ENCODE assay signal across 13 cellular contexts in the genomic region with DNA sequence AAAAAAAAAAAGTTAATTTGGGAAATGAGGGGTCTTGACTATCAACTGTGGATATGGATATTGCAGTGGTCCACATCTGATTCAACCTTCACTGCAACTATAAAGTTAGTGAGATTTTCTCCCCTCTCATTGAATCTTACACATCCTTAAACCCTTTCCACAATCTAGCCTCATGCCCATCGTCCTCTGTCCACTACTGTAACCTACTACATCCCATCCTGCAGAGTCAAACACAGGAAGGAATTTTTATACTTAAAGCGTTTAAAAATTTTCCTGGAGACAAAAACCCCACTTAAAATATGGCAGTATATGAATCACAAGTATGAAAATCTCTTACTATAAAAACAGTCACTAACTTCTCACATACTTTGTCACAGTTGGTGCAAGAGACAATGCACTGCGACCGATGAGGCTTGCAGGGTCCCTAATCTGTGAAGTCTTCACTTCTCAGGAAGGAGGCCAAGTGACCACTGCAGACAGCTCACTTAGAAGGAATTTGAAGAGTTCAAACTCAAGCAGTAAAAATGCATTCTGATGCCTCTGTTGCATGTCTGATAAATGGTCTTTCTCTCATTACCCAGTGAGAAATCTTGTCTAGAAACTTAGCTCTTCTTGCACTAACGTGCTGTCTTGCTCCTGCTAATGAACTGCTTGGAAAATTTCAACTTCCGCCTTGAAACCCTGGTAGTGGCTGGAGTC. TPM values are rescaled to one million over a fixed set of nuclear protein-coding genes. Genes with fewer than 3 reads are reported as not detected.
DNase-seq lines count a peak whose midpoint lies in the region; ATAC-seq and TF ChIP-seq lines count a peak whose summit lies in the region.
"Had no signal": no experiment of that assay in that cellular context is flagged by ENCODE, and none has a peak within 500 bp of the region (broad histone marks: within the 10 kb centered on the region; RNA-seq: fewer than 3 reads in every experiment).

No MANE protein-coding gene starts in this region.

- no peaks in the 10 kb centered on the region for H3K79me2 ChIP-seq in GM23338 (replicated peaks; ENCODE audit: insufficient read depth)

- no peak overlapping the region for H3K4me2 ChIP-seq in GM23338

- no peaks in the 10 kb centered on the region for H3K9me3 Mint-ChIP-seq in GM23338
- H3K9me3 Mint-ChIP-seq in activated CD4-positive, alpha-beta memory T cell treated with anti-CD3 and anti-CD28 coated beads for 36 hours = no peaks in the 10 kb centered on the region
- H3K9me3 Mint-ChIP-seq: CD14-positive monocyte had no signal

- no peak overlapping the region for H3K4me3 Mint-ChIP-seq in GM23338
- H3K4me3 Mint-ChIP-seq in activated CD4-positive, alpha-beta memory T cell treated with anti-CD3 and anti-CD28 coated beads for 36 hours = peak overlapping the region; percentile 0
- H3K4me3 Mint-ChIP-seq: CD14-positive monocyte had no signal

- CTCF ChIA-PET in AG04450 (lab: Charles Lee) = interaction anchor here (1.5 kb wide), 1 partner anchor 75 kb away, joined by 3 read pairs; no protein-coding TSS in a partner anchor
- CTCF ChIA-PET in activated CD4-positive, alpha-beta memory T cell treated with anti-CD3 and anti-CD28 coated beads for 36 hours (lab: Charles Lee) = no interaction called here

- DNase-seq in AG04450 (ENCODE audit: low read depth, low spot score) = peak; percentile 38
- DNase-seq in GM23338 (ENCODE audit: low spot score) = no peak
- DNase-seq in activated CD4-positive, alpha-beta memory T cell treated with anti-CD3 and anti-CD28 coated beads for 36 hours = no peak
- DNase-seq in hepatic stellate cell (ENCODE audit: low spot score) = peak; percentile 39
- DNase-seq in NCI-H2171 treated with DMSO at 0.1 percent for 48 hours (lab: John Stamatoyannopoulos, UW) = no peak
- DNase-seq: activated T-cell treated with anti-CD3 and anti-CD28 coated beads, Interleukin-2, amount 50 U/mL, for 48 hours; Karpas-422 had no signal

- H3K9me2 ChIP-seq in GM23338 (ENCODE audit: insufficient read depth) = peaks cover 3% of the 10 kb centered on the region; the same call in 1 of the 2 replicates

- ATAC-seq in GM23338 (no peak), HG03095 (IDR thresholded peaks at IDR 0.05; ENCODE audit: unreplicated experiment) (no peak), HG03565 (IDR thresholded peaks at IDR 0.05; ENCODE audit: unreplicated experiment) (no peak), HG02885 (IDR thresholded peaks at IDR 0.05; ENCODE audit: poor library complexity, unreplicated experiment) (no peak)
- ATAC-seq: left lobe of liver had no signal

- H3K9me3 ChIP-seq in AG04450 (ENCODE audit: control insufficient read depth, insufficient read depth, low read length) = no peaks in the 10 kb centered on the region

- no peaks in the 10 kb centered on the region for H4K20me1 ChIP-seq in GM23338 (replicated peaks; ENCODE audit: insufficient read depth)

- H3K4me3 ChIP-seq in AG04450 (ENCODE audit: low read depth, low read length) (no peak overlapping the region), GM23338 (no peak overlapping the region)

- H3K36me3 Mint-ChIP-seq in GM23338 (ENCODE audit: low read depth) = no peaks in the 10 kb centered on the region
- peaks cover 5% of the 10 kb centered on the region for H3K36me3 Mint-ChIP-seq in activated CD4-positive, alpha-beta memory T cell treated with anti-CD3 and anti-CD28 coated beads for 36 hours
- H3K36me3 Mint-ChIP-seq: CD14-positive monocyte had no signal

- H3F3A ChIP-seq in GM23338 (replicated peaks; ENCODE audit: low read depth) = no peaks in the 10 kb centered on the region

- TF ChIP-seq CTCF in AG04450 (IDR thresholded peaks at IDR 0.05; ENCODE audit: low read depth, low read length) = no peak
- TF ChIP-seq CTCF in GM23338 (conservative IDR thresholded peaks at IDR 0.05; ENCODE audit: low read depth in 2 of 2) = no peak

- intact Hi-C loops in activated CD4-positive, alpha-beta memory T cell treated with anti-CD3 and anti-CD28 coated beads for 36 hours (cut with micrococcal nuclease) = no loop called here

- H3K27ac Mint-ChIP-seq in GM23338 = no peak overlapping the region
- H3K27ac Mint-ChIP-seq in activated CD4-positive, alpha-beta memory T cell treated with anti-CD3 and anti-CD28 coated beads for 36 hours = no peak overlapping the region

- H3K4me1 Mint-ChIP-seq in GM23338 = no peaks in the 10 kb centered on the region
- peaks cover 33% of the 10 kb centered on the region for H3K4me1 Mint-ChIP-seq in activated CD4-positive, alpha-beta memory T cell treated with anti-CD3 and anti-CD28 coated beads for 36 hours (ENCODE audit: low read depth)

- POLR2A ChIA-PET in AG04450 (lab: Yijun Ruan, JAX) = no interaction called here
- POLR2A ChIA-PET in activated CD4-positive, alpha-beta memory T cell treated with anti-CD3 and anti-CD28 coated beads for 36 hours (lab: Charles Lee) = no interaction called here

- H3K27ac ChIP-seq in AG04450 (ENCODE audit: low read depth, low read length) (peak overlapping the region; percentile 67), GM23338 (ENCODE audit: low read depth) (no peak overlapping the region)
- H3K27ac ChIP-seq: RWPE1 had no signal

- peak overlapping the region; percentile 57; the same call in 1 of the 2 replicates for H2AFZ ChIP-seq in GM23338

- no peaks in the 10 kb centered on the region for H3K27me3 Mint-ChIP-seq in GM23338 (ENCODE audit: insufficient read depth, low read depth, poor library complexity)
- H3K27me3 Mint-ChIP-seq in activated CD4-positive, alpha-beta memory T cell treated with anti-CD3 and anti-CD28 coated beads for 36 hours = peaks cover 2% of the 10 kb centered on the region

- no peaks in the 10 kb centered on the region for H3K4me1 ChIP-seq in GM23338 (ENCODE audit: insufficient read depth)

- no peaks in the 10 kb centered on the region for H3K36me3 ChIP-seq in GM23338 (ENCODE audit: insufficient read depth)

- H3K27me3 ChIP-seq in AG04450 (ENCODE audit: control insufficient read depth, insufficient read depth, low read length) (no peaks in the 10 kb centered on the region), GM23338 (ENCODE audit: insufficient read depth) (no peaks in the 10 kb centered on the region)

TF ChIP-seq in GM23338, 12 proteins besides CTCF, POLR2A, EP300 and RAD21 (continues in another document):
- TF ChIP-seq ZNF331 (CRISPR knock-in tag; IDR thresholded peaks at IDR 0.05; ENCODE audit: low read depth) (no peak), EZH2phosphoT487 (IDR thresholded peaks at IDR 0.05; ENCODE audit: unreplicated experiment) (no peak)
- TF ChIP-seq, protein P1, sequence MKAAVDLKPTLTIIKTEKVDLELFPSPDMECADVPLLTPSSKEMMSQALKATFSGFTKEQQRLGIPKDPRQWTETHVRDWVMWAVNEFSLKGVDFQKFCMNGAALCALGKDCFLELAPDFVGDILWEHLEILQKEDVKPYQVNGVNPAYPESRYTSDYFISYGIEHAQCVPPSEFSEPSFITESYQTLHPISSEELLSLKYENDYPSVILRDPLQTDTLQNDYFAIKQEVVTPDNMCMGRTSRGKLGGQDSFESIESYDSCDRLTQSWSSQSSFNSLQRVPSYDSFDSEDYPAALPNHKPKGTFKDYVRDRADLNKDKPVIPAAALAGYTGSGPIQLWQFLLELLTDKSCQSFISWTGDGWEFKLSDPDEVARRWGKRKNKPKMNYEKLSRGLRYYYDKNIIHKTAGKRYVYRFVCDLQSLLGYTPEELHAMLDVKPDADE (IDR thresholded peaks at IDR 0.05) = no peak

RNA-seq across cellular contexts. Expression of a gene that starts 50.3 kb away (rescaled TPM):
- polyA plus RNA-seq in AG04450 (2011; rRNA removed) (0.10 TPM in 1 of 2 replicates, not detected in the other), GM23338 (2016; fragmentation: Nextera tagmentation; extraction: Ambion mirVana) (0.96 and 1.6 TPM in 2 replicates)
- polyA minus RNA-seq in AG04450 (2011; rRNA and poly(A)+ RNA removed) = not detected in 2 replicates
- 2.3 TPM in 2 replicates for total RNA-seq in GM23338 (2014; rRNA removed; shearing (Covaris generic))
- under 1 TPM in 1 of 2 experiments, not detected in 1; 0.38 TPM for total RNA-seq in activated CD4-positive, alpha-beta memory T cell treated with anti-CD3 and anti-CD28 coated beads for 36 hours

Comparison
In these comparisons a context has a peak if more than half of its experiments do, and no peak if none do; other contexts are left out.
1. DNase-seq: peak in AG04450 (single experiment) and hepatic stellate cell (single experiment); none in GM23338 (single experiment), activated CD4-positive, alpha-beta memory T cell treated with anti-CD3 and anti-CD28 coated beads for 36 hours (single experiment) and NCI-H2171 treated with DMSO at 0.1 percent for 48 hours (single experiment).